Comparison of ENCODE assay signal across 8 cellular contexts in genomic region chr9:33447404-33448158, GRCh38. TPM values are rescaled to one million over a fixed set of nuclear protein-coding genes. Genes with fewer than 3 reads are reported as not detected.
DNase-seq lines count a peak whose midpoint lies in the region; ATAC-seq lines count a peak whose summit lies in the region.

AQP3 (minus strand) TSS chr9:33447593; CDS start chr9:33447530, 63 bp downstream.

- H3K4me3 Mint-ChIP-seq in stimulated activated naive CD8-positive, alpha-beta T cell treated with anti-CD3 and anti-CD28 coated beads, Interleukin-15, Interleukin-2, amounts not matched to agents 100 ng/mL and 50 ng/mL, for 24 hours = peak within 1 kb of the TSS; percentile 86

- peaks cover 5 to 22% of the 10 kb centered on the region in 2 donors for H3K36me3 ChIP-seq in esophagus (ENCODE audit: control insufficient read depth in 2 of 2, insufficient read depth in 2 of 2, low read length in 1 of 2)

- 1 to 2% methylated on average over 34 to 48 of the region's 48 CpGs for WGBS in esophagus, 2 donors

- no peak for ATAC-seq in GM21367 (IDR thresholded peaks at IDR 0.05; ENCODE audit: unreplicated experiment)

- H3K27ac Mint-ChIP-seq in stimulated activated naive CD8-positive, alpha-beta T cell treated with anti-CD3 and anti-CD28 coated beads, Interleukin-15, Interleukin-2, amounts not matched to agents 100 ng/mL and 50 ng/mL, for 24 hours = peak within 1 kb of the TSS; percentile 88

- H3K36me3 Mint-ChIP-seq in stimulated activated naive CD8-positive, alpha-beta T cell treated with anti-CD3 and anti-CD28 coated beads, Interleukin-15, Interleukin-2, amounts not matched to agents 100 ng/mL and 50 ng/mL, for 24 hours (ENCODE audit: low read depth) = no peaks in the 10 kb centered on the region

- H3K27me3 ChIP-seq in esophagus (ENCODE audit: control insufficient read depth in 1 of 2, insufficient read depth in 2 of 2, low read length in 2 of 2) = no peaks in the 10 kb centered on the region

- H3K27me3 Mint-ChIP-seq in stimulated activated naive CD8-positive, alpha-beta T cell treated with anti-CD3 and anti-CD28 coated beads, Interleukin-15, Interleukin-2, amounts not matched to agents 100 ng/mL and 50 ng/mL, for 24 hours = no peaks in the 10 kb centered on the region

- peak; percentile 76 for DNase-seq in COLO668 (lab: John Stamatoyannopoulos, UW; ENCODE audit: unreplicated experiment)
- no peak for DNase-seq in H4 (ENCODE audit: low spot score)
- peak; percentile 64 for DNase-seq in NCI-H524 treated with DMSO at 0.1 percent for 48 hours (lab: John Stamatoyannopoulos, UW)
- DNase-seq in activated CD8-positive, alpha-beta memory T cell treated with anti-CD3 and anti-CD28 coated beads, Interleukin-2, amount 50 U/mL, for 48 hours = peak; percentile 80
- DNase-seq in myocyte (ENCODE audit: low read depth) = peak; percentile 84

- no peaks in the 10 kb centered on the region for H3K9me3 Mint-ChIP-seq in stimulated activated naive CD8-positive, alpha-beta T cell treated with anti-CD3 and anti-CD28 coated beads, Interleukin-15, Interleukin-2, amounts not matched to agents 100 ng/mL and 50 ng/mL, for 24 hours

- peaks cover 43% of the 10 kb centered on the region for H3K4me1 Mint-ChIP-seq in stimulated activated naive CD8-positive, alpha-beta T cell treated with anti-CD3 and anti-CD28 coated beads, Interleukin-15, Interleukin-2, amounts not matched to agents 100 ng/mL and 50 ng/mL, for 24 hours (ENCODE audit: low read depth)

- no peaks in the 10 kb centered on the region for H3K9me3 ChIP-seq in esophagus (ENCODE audit: control insufficient read depth in 2 of 2, insufficient read depth in 1 of 2, low read depth in 1 of 2, low read length in 1 of 2)

- peaks cover 5 to 24% of the 10 kb centered on the region in 2 donors for H3K4me1 ChIP-seq in esophagus (ENCODE audit: control insufficient read depth in 2 of 2, insufficient read depth in 2 of 2, low read length in 1 of 2)

- peak within 1 kb of the TSS; percentile 86 to 88 for H3K4me3 ChIP-seq in esophagus (ENCODE audit: low read depth in 1 of 2, low read length in 2 of 2)

- peak within 1 kb of the TSS; percentile 89 to 95 for H3K27ac ChIP-seq in esophagus (ENCODE audit: low read depth in 2 of 2, low read length in 1 of 2)

RNA-seq across cellular contexts. Expression of gene AQP3, which starts in this region (rescaled TPM):
- 15.9 and 18.3 TPM in 2 replicates for total RNA-seq in H4 (2014; rRNA removed; shearing (Covaris generic))
- polyA plus RNA-seq in esophagus = 1,000 to 10,000 TPM in 1 of 2 donors, 100 to 1,000 TPM in 1; 933 to 1,009 TPM
- total RNA-seq in myocyte = 89.2 and 113 TPM in 2 replicates
- 19.0 TPM for polyA plus RNA-seq in myocyte (2012)
